ENCODE assay signal across 8 cellular contexts in the genomic region with DNA sequence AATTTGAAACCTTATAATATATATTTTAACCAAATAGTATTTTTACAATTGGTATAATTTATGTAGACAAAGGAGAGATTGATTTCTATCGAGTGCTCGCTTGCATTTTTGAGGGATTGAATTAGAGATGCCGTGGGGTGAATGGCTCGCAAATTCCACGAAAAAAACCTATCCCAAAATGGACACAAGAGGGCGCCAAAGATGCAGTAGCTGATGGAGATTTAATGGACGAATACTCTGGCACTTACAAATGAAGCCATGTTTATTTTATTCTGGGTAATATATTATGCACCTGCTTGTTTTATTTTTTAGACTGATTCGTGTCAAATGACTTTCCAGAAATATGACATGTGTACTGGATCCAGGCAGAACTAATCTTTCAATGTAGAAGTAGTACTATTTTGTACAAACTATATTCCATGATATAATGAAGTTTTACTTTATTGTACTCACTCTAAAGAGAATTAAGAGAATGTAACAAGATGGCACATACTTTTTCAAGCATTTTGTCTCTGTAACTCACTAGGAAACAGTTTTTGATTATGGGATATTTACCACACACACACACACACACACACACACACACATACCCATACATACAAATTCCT.
A peak's percentile ranks its signal among the peaks of the same experiment; 100 is the strongest.
DNase-seq lines count a peak whose midpoint lies in the region; ATAC-seq and TF ChIP-seq lines count a peak whose summit lies in the region.

No MANE protein-coding gene starts in this region.

- no peaks in the 10 kb centered on the region for H4K20me1 ChIP-seq in PC-9 (ENCODE audit: insufficient read depth)

- no peak overlapping the region for H3K4me3 ChIP-seq in PC-9
- no peak overlapping the region for H3K4me3 ChIP-seq in spleen

- no peak for ATAC-seq in HG03045 (IDR thresholded peaks at IDR 0.05; ENCODE audit: unreplicated experiment)

- no peaks in the 10 kb centered on the region for H3K79me2 ChIP-seq in PC-9 (ENCODE audit: low read depth)

- peak; percentile 69 for DNase-seq in A172 (ENCODE audit: low spot score)
- peak; percentile 44 for DNase-seq in HS-5 (ENCODE audit: low read depth)
- DNase-seq in PC-9 = peak; percentile 44 to 49
- peak; percentile 26 for DNase-seq in activated effector memory CD4-positive, alpha-beta T cell treated with Interleukin-2 at 50 U/mL for 16 hours
- peak; percentile 65 for DNase-seq in glomerular visceral epithelial cell (ENCODE audit: extremely low spot score)
- no peak for DNase-seq in spleen

- POLR2A ChIA-PET in PC-9 (lab: Charles Lee; ENCODE audit: unreplicated experiment) = no interaction called here

- H3K9me2 ChIP-seq in PC-9 (ENCODE audit: insufficient read depth) = no peaks in the 10 kb centered on the region

- no peak overlapping the region for H2AFZ ChIP-seq in PC-9

- H3K4me2 ChIP-seq in PC-9 = no peak overlapping the region

- TF ChIP-seq CTCF in GM12801 (IDR thresholded peaks at IDR 0.05; ENCODE audit: extremely low read depth, insufficient read length) = peak; percentile 25
- TF ChIP-seq CTCF in PC-9 (conservative IDR thresholded peaks at IDR 0.05) = peak; percentile 88
- TF ChIP-seq CTCF in spleen (IDR thresholded peaks at IDR 0.05 in 8 of 11, conservative IDR thresholded peaks at IDR 0.05 in 3 of 11) = peak in 10 of 11 experiments; percentile 26 to 81 (median 74)

- no peaks in the 10 kb centered on the region for H3K9me3 ChIP-seq in PC-9 (ENCODE audit: insufficient read depth, low read depth)
- H3K9me3 ChIP-seq in spleen = no peaks in the 10 kb centered on the region

- no peak for TF ChIP-seq POLR2A in spleen (IDR thresholded peaks at IDR 0.05)

- CTCF ChIA-PET in PC-9 (lab: Charles Lee) = interaction anchor here (0.6 kb wide), 1 partner anchor 616 kb away, joined by 4 read pairs; no protein-coding TSS in a partner anchor

- H3K4me1 ChIP-seq in PC-9 (replicated peaks; ENCODE audit: insufficient read depth) (no peaks in the 10 kb centered on the region), spleen (peaks cover 0 to 3% (median 0%) of the 10 kb centered on the region in 6 donors)

- intact Hi-C loops in PC-9 (cut with micrococcal nuclease; ENCODE audit: unreplicated experiment) = loop anchor here (10.0 kb wide), 2 partner anchors 1285 to 1635 kb away; no protein-coding TSS in a partner anchor
- intact Hi-C loops in spleen (cut with DNase I; ENCODE audit: low total_unique reads) = loop anchor here (5.0 to 10.0 kb wide), 2 partner anchors 1175 to 1428 kb away; no protein-coding TSS in a partner anchor

- no peaks in the 10 kb centered on the region for H3K36me3 ChIP-seq in PC-9 (ENCODE audit: low read depth)
- no peaks in the 10 kb centered on the region for H3K36me3 ChIP-seq in spleen

- BruUV-seq in PC-9 (replicated peaks; lab: Mats Ljungman, UMichigan) = no TSS peak

- no peak overlapping the region for H3K27ac ChIP-seq in PC-9
- no peak overlapping the region for H3K27ac ChIP-seq in spleen

- WGBS in spleen, 5 donors = 3 to 5% (median 4%) methylated on average over 8 of the region's 8 CpGs

- no peaks in the 10 kb centered on the region for H3F3A ChIP-seq in PC-9 (ENCODE audit: insufficient read depth, low read depth)

- no peaks in the 10 kb centered on the region for H3K27me3 ChIP-seq in PC-9 (ENCODE audit: insufficient read depth, low read depth)
- H3K27me3 ChIP-seq in spleen (replicated peaks in 1 of 7) = peaks cover 0 to 41% (median 5%) of the 10 kb centered on the region in 7 donors

Comparison
In these comparisons a context has a peak if more than half of its experiments do, and no peak if none do; other contexts are left out.
1. CTCF ChIP-seq: peak in every context shown above with its lines; median percentile 88 in PC-9; 74 in spleen; 25 in GM12801.